In genomic region chr6:105489213-105489525, GRCh38 we compare ENCODE assay signal across 20 cellular contexts.
DNase-seq lines count a peak whose midpoint lies in the region; ATAC-seq and TF ChIP-seq lines count a peak whose summit lies in the region.
"Had no signal": no experiment of that assay in that cellular context is flagged by ENCODE, and none has a peak within 500 bp of the region (broad histone marks: within the 10 kb centered on the region; RNA-seq: fewer than 3 reads in every experiment).

No MANE protein-coding gene starts in this region.

- H3K27ac ChIP-seq in stomach (peak overlapping the region; percentile 31 to 75 (median 49)), mesendoderm (ENCODE audit: low read depth, low read length) (no peak overlapping the region)
- H3K27ac ChIP-seq: 22Rv1, RWPE1 had no signal

- H3K56ac ChIP-seq in mesendoderm (ENCODE audit: low read length) = no peak overlapping the region

- no peaks in the 10 kb centered on the region for H3K79me2 ChIP-seq in mesendoderm (ENCODE audit: control insufficient read depth, insufficient read depth, low read length)

- no peak overlapping the region for H3K18ac ChIP-seq in mesendoderm (ENCODE audit: low read length)

- intact Hi-C loops in stomach (cut with DNase I; ENCODE audit: low total_unique reads) = no loop called here

- no peak overlapping the region for H3K9ac ChIP-seq in mesendoderm (ENCODE audit: low read length)
- H3K9ac ChIP-seq: BLaER1 treated with 17β-estradiol and CSF1 and Interleukin-3, amounts not matched to agents 10 nM and 100 nM had no signal

- no peak overlapping the region for H2BK5ac ChIP-seq in mesendoderm (ENCODE audit: low read length)

- no peak overlapping the region for H3K4ac ChIP-seq in mesendoderm (ENCODE audit: low read depth, low read length)

- H3K36me3 ChIP-seq in stomach (no peaks in the 10 kb centered on the region), mesendoderm (ENCODE audit: control insufficient read depth, insufficient read depth, low read length) (no peaks in the 10 kb centered on the region)
- H3K36me3 ChIP-seq: BLaER1 treated with 17β-estradiol and CSF1 and Interleukin-3, amounts not matched to agents 10 nM and 100 nM had no signal

- TF ChIP-seq EP300 in stomach (IDR thresholded peaks at IDR 0.05) = no peak

- TF ChIP-seq POLR2A in stomach (IDR thresholded peaks at IDR 0.05) = no peak

- H2BK15ac ChIP-seq in mesendoderm (replicated peaks; ENCODE audit: low read depth) = no peak overlapping the region

- TF ChIP-seq CTCF in WI38 (IDR thresholded peaks at IDR 0.05; ENCODE audit: low read depth, low read length) (no peak), fibroblast of villous mesenchyme (IDR thresholded peaks at IDR 0.05; ENCODE audit: insufficient read depth, low read depth, low read length) (no peak), stomach (IDR thresholded peaks at IDR 0.05) (no peak)

- no peak overlapping the region for H4K5ac ChIP-seq in mesendoderm (ENCODE audit: low read length)

- H3K27me3 ChIP-seq in stomach (no peaks in the 10 kb centered on the region), mesendoderm (ENCODE audit: insufficient read depth, low read length, poor library complexity) (no peaks in the 10 kb centered on the region)
- H3K27me3 ChIP-seq: BLaER1 treated with 17β-estradiol and CSF1 and Interleukin-3, amounts not matched to agents 10 nM and 100 nM had no signal

- ATAC-seq in GM19328 (IDR thresholded peaks at IDR 0.05; ENCODE audit: unreplicated experiment) = no peak
- ATAC-seq: activated CD4-positive, CD25-positive, alpha-beta regulatory T cell treated with anti-CD3 and anti-CD28 coated beads, Interleukin-2, amount 50 U/mL, for 24 hours; stimulated activated memory B cell treated with anti-CD40 and anti-IgM and Interleukin-4, amounts not matched to agents 10 μg/mL and 1 μg/mL and 100 μg/mL, for 72 hours had no signal

- H2AK5ac ChIP-seq in mesendoderm (ENCODE audit: low read length) = no peak overlapping the region

- WGBS in stomach, 5 donors = 50 to 65% (median 56%) methylated on average over 2 of the region's 2 CpGs
- no CpG with 5 or more reads among the region's 2 CpGs for WGBS in mesendoderm (ENCODE audit: extremely low coverage, insufficient coverage, low lambda C conversion rate)

- no peak overlapping the region for H2BK120ac ChIP-seq in mesendoderm (ENCODE audit: low read depth, low read length)

- no peak overlapping the region for H4K8ac ChIP-seq in mesendoderm (ENCODE audit: low read depth, low read length)

- H3K4me2 ChIP-seq in mesendoderm (ENCODE audit: low read length) = no peak overlapping the region

- no peaks in the 10 kb centered on the region for H3K9me3 ChIP-seq in stomach
- H3K9me3 ChIP-seq: BLaER1 treated with 17β-estradiol and CSF1 and Interleukin-3, amounts not matched to agents 10 nM and 100 nM had no signal

- H3K23ac ChIP-seq in mesendoderm (ENCODE audit: low read length) = no peak overlapping the region

- H3K79me1 ChIP-seq in mesendoderm (ENCODE audit: low read length) = no peaks in the 10 kb centered on the region

- H3K4me1 ChIP-seq in stomach (peaks cover 16 to 43% (median 25%) of the 10 kb centered on the region in 4 donors), mesendoderm (ENCODE audit: control insufficient read depth, low read depth, low read length) (no peaks in the 10 kb centered on the region)

- H3K4me3 ChIP-seq in WI38 (ENCODE audit: low read depth, low read length) (peak overlapping the region; percentile 43), fibroblast of villous mesenchyme (ENCODE audit: low read depth, low read length) (no peak overlapping the region), stomach (peak overlapping the region in 1 of 4 donors; percentile 1), mesendoderm (ENCODE audit: low read length) (no peak overlapping the region)
- H3K4me3 ChIP-seq: BLaER1 treated with 17β-estradiol and CSF1 and Interleukin-3, amounts not matched to agents 10 nM and 100 nM had no signal

- DNase-seq in NOMO-1 treated with DMSO at 0.1 percent for 48 hours (lab: John Stamatoyannopoulos, UW; ENCODE audit: unreplicated experiment) (peak; percentile 12), NOMO-1 treated with dmso at 0.1 percent for 144 hours (lab: John Stamatoyannopoulos, UW; ENCODE audit: unreplicated experiment) (no peak), fibroblast of villous mesenchyme (ENCODE audit: low read depth) (peak; percentile 63), stomach (no peak), mesendoderm (no peak), midbrain (lab: John Stamatoyannopoulos, UW) (no peak)
- DNase-seq: activated naive CD4-positive, alpha-beta T cell treated with Interleukin-2 at 50 U/mL for 16 hours; cortex of kidney; DMS153; erythroblast; hippocampal formation; NCI-H2081 treated with DMSO at 0.1 percent for 48 hours; NCI-H69 had no signal

Comparison
In these comparisons a context has a peak if more than half of its experiments do, and no peak if none do; other contexts are left out.
1. DNase-seq: peak in NOMO-1 treated with DMSO at 0.1 percent for 48 hours (single experiment) and fibroblast of villous mesenchyme (single experiment); none in NOMO-1 treated with dmso at 0.1 percent for 144 hours (single experiment), stomach (single experiment), mesendoderm (single experiment) and midbrain (single experiment).